Comparison of ENCODE assay signal across 33 cellular contexts in the genomic region with DNA sequence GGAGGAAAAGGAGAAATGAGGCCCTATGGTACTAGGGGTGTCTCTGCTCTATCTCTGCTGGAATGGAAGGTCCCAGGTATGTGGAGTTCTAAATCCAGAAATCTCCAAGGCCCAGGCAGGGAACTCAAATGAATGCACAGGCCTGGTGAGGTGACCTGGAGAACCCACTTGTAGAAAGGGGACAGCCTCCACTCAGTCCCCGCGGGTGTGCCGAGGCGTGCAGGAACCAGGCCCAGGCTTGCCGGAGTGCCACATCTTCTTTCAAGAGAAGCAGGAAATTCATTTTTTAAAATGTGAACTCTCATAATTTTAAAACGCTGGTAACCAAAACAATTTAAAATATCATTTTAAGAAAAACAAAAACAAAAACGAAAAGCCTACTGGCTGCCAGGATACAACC. TPM values are rescaled to one million over a fixed set of nuclear protein-coding genes. Genes with fewer than 3 reads are reported as not detected.
"Had no signal": no experiment of that assay in that cellular context is flagged by ENCODE, and none has a peak within 500 bp of the region (broad histone marks: within the 10 kb centered on the region; RNA-seq: fewer than 3 reads in every experiment).

No MANE protein-coding gene starts in this region.

- H3K27ac ChIP-seq: adrenal gland, body of pancreas, PC-9, RWPE1, VCaP had no signal

- H3K4me1 Mint-ChIP-seq: T-cell, T-helper 17 cell had no signal

- H3K27ac Mint-ChIP-seq: activated B cell treated with CpG ODN at 0.5 μM for 24 hours; activated CD4-positive, alpha-beta memory T cell treated with anti-CD3 and anti-CD28 coated beads for 36 hours; activated naive CD4-positive, alpha-beta T cell treated with anti-CD3 and anti-CD28 coated beads for 36 hours; activated T-helper 1 cell treated with anti-CD3 and anti-CD28 coated beads, Interleukin-12 subunit alpha, Interleukin-12 subunit beta, Interleukin-2, Interleukin-4 antibody, amounts not matched to agents 30 ng/mL and 10 ng/mL and 1 ng/mL, durations not matched to agents 14 hours and 24 hours and 36 hours; T-cell; T-helper 17 cell had no signal

- H3K36me3 Mint-ChIP-seq: activated CD4-positive, alpha-beta memory T cell treated with anti-CD3 and anti-CD28 coated beads for 36 hours; activated naive CD4-positive, alpha-beta T cell treated with anti-CD3 and anti-CD28 coated beads, Interleukin-2, amount 50 U/mL, for 72 hours; T-cell had no signal

- ATAC-seq: activated naive CD4-positive, alpha-beta T cell treated with anti-CD3 and anti-CD28 coated beads, Interleukin-2, amount 50 U/mL, for 72 hours; activated T-cell treated with anti-CD3 and anti-CD28 coated beads, Interleukin-2, amount 50 U/mL, for 4 hours; body of pancreas; K562; SK-N-SH treated with all-trans-retinoic acid at 6 μM for 48 hours; T-cell; T-helper 17 cell had no signal

- DNase-seq: activated B cell treated with CpG ODN at 0.5 μM for 24 hours; activated CD4-positive, alpha-beta memory T cell treated with anti-CD3 and anti-CD28 coated beads for 36 hours; activated CD4-positive, alpha-beta T cell treated with anti-CD3 and anti-CD28 coated beads for 4 hours; activated CD4-positive, alpha-beta T cell treated with anti-CD3 and anti-CD28 coated beads, Interleukin-2, amount 50 U/mL, for 1 hour; activated CD4-positive, CD25-positive, alpha-beta regulatory T cell treated with anti-CD3 and anti-CD28 coated beads, Interleukin-2, amount 50 U/mL, for 72 hours; activated CD8-positive, alpha-beta memory T cell treated with anti-CD3 and anti-CD28 coated beads, Interleukin-2, amount 50 U/mL, for 4 hours; activated gamma-delta T cell treated with Interleukin-2 at 50 U/mL for 16 hours; activated naive CD4-positive, alpha-beta T cell treated with anti-CD3 and anti-CD28 coated beads for 36 hours; activated T-cell treated with anti-CD3 and anti-CD28 coated beads for 4 hours; activated T-cell treated with anti-CD3 and anti-CD28 coated beads, Interleukin-2, amount 50 U/mL, for 4 hours; adrenal gland; body of pancreas; MG63; NCI-H1092; NCI-H146; NCI-H187; NCI-H2029 treated with DMSO at 0.1 percent for 48 hours; NCI-H2107; NCI-H2171; NCI-H510A; NCI-H526; NCI-H748 treated with DMSO at 0.1 percent for 48 hours; NK-92 treated with Interleukin-12 subunit alpha and Interleukin-12 subunit beta, amount 100 ng/mL, for 24 hours; PC-9; SIG-M5; T-cell; T-helper 17 cell had no signal

- H3K4me3 Mint-ChIP-seq: activated B cell treated with CpG ODN at 0.5 μM for 24 hours; activated CD4-positive, alpha-beta memory T cell treated with anti-CD3 and anti-CD28 coated beads for 36 hours; activated naive CD4-positive, alpha-beta T cell treated with anti-CD3 and anti-CD28 coated beads for 36 hours; activated T-cell treated with anti-CD3 and anti-CD28 coated beads, Interleukin-2, amount 50 U/mL, for 4 hours; activated T-helper 1 cell treated with anti-CD3 and anti-CD28 coated beads, Interleukin-12 subunit alpha, Interleukin-12 subunit beta, Interleukin-2, Interleukin-4 antibody, amounts not matched to agents 30 ng/mL and 10 ng/mL and 1 ng/mL, durations not matched to agents 14 hours and 24 hours and 36 hours; T-cell; T-helper 17 cell had no signal

- H3K9me3 Mint-ChIP-seq: activated B cell treated with CpG ODN at 0.5 μM for 24 hours; activated CD4-positive, alpha-beta memory T cell treated with anti-CD3 and anti-CD28 coated beads for 36 hours; activated naive CD4-positive, alpha-beta T cell treated with anti-CD3 and anti-CD28 coated beads for 36 hours; activated naive CD4-positive, alpha-beta T cell treated with anti-CD3 and anti-CD28 coated beads, Interleukin-2, amount 50 U/mL, for 72 hours; activated T-cell treated with anti-CD3 and anti-CD28 coated beads, Interleukin-2, amount 50 U/mL, for 4 hours; activated T-helper 1 cell treated with anti-CD3 and anti-CD28 coated beads, Interleukin-12 subunit alpha, Interleukin-12 subunit beta, Interleukin-2, Interleukin-4 antibody, amounts not matched to agents 30 ng/mL and 10 ng/mL and 1 ng/mL, durations not matched to agents 14 hours and 24 hours and 36 hours; T-cell had no signal

- H3K4me1 ChIP-seq: adrenal gland, body of pancreas had no signal

- H3K27me3 ChIP-seq: adrenal gland, body of pancreas had no signal

- H3K9me3 ChIP-seq: adrenal gland, body of pancreas, MG63 had no signal

- H3K4me3 ChIP-seq: adrenal gland, body of pancreas, K562, MG63, PC-9 had no signal

- H3K36me3 ChIP-seq: adrenal gland, MG63 had no signal

RNA-seq across cellular contexts. Expression of gene ADCY5, which starts 32.2 kb away (rescaled TPM):
- total RNA-seq: activated B cell treated with CpG ODN at 0.5 μM for 24 hours; activated CD4-positive, alpha-beta memory T cell treated with anti-CD3 and anti-CD28 coated beads for 36 hours; activated naive CD4-positive, alpha-beta T cell treated with anti-CD3 and anti-CD28 coated beads, Interleukin-2, amount 50 U/mL, for 72 hours; activated T-helper 1 cell treated with anti-CD3 and anti-CD28 coated beads, Interleukin-12 subunit alpha, Interleukin-12 subunit beta, Interleukin-2, Interleukin-4 antibody, amounts not matched to agents 30 ng/mL and 10 ng/mL and 1 ng/mL, durations not matched to agents 14 hours and 24 hours and 36 hours; K562; T-helper 17 cell had no signal
